In genomic region chr2:45567288-45567963, GRCh38 we compare ENCODE assay signal across 9 cellular contexts. TPM values are rescaled to one million over a fixed set of nuclear protein-coding genes. Genes with fewer than 3 reads are reported as not detected.
DNase-seq lines count a peak whose midpoint lies in the region; ATAC-seq, FAIRE-seq and TF ChIP-seq lines count a peak whose summit lies in the region.
"Had no signal": no experiment of that assay in that cellular context is flagged by ENCODE, and none has a peak within 500 bp of the region (broad histone marks: within the 10 kb centered on the region; RNA-seq: fewer than 3 reads in every experiment).

No MANE protein-coding gene starts in this region.

- H3K9me3 ChIP-seq in MM.1S (replicated peaks; ENCODE audit: insufficient read depth, low read length) = no peaks in the 10 kb centered on the region

- no peaks in the 10 kb centered on the region for H3K36me3 ChIP-seq in MM.1S (replicated peaks; ENCODE audit: insufficient read depth, low read length)

- peak overlapping the region; percentile 3 for H3K4me3 Mint-ChIP-seq in endothelial cell (ENCODE audit: unreplicated experiment)
- peak overlapping the region; percentile 68 to 78 for H3K4me3 Mint-ChIP-seq in stimulated activated naive B cell treated with anti-CD40 and anti-IgM and Interleukin-4, amounts not matched to agents 10 μg/mL and 1 μg/mL and 100 μg/mL, for 72 hours

- H3K27ac ChIP-seq in MM.1S (ENCODE audit: low read length) = peak overlapping the region; percentile 90

- peak; percentile 24 for DNase-seq in activated T-cell treated with anti-CD3 and anti-CD28 coated beads, Interleukin-2, amount 50 U/mL, for 1 hour
- DNase-seq in activated T-cell treated with anti-CD3 and anti-CD28 coated beads for 4 hours = no peak
- no peak for DNase-seq in MM.1S
- no peak for DNase-seq in endothelial cell (ENCODE audit: low spot score)
- no peak for DNase-seq in stimulated activated naive B cell treated with anti-CD40 and anti-IgM and Interleukin-4, amounts not matched to agents 10 μg/mL and 1 μg/mL and 100 μg/mL, for 72 hours
- DNase-seq in D721Med (ENCODE audit: insufficient read length, low spot score) = no peak
- DNase-seq in activated effector memory CD4-positive, alpha-beta T cell treated with anti-CD3 and anti-CD28 coated beads, Interleukin-2, amount 50 U/mL, for 16 hours = no peak

- ATAC-seq in stimulated activated naive B cell treated with anti-CD40 and anti-IgM and Interleukin-4, amounts not matched to agents 10 μg/mL and 1 μg/mL and 100 μg/mL, for 72 hours (replicated peaks) = peak; percentile 4 to 32
- no peak for ATAC-seq in HG02884 (IDR thresholded peaks at IDR 0.05; ENCODE audit: unreplicated experiment)

- no peaks in the 10 kb centered on the region for H3K9me2 ChIP-seq in MM.1S (replicated peaks; ENCODE audit: insufficient read depth, low read length)

- H3K9me3 Mint-ChIP-seq in endothelial cell (ENCODE audit: unreplicated experiment) = no peaks in the 10 kb centered on the region
- peaks cover 0 to 1% of the 10 kb centered on the region in 2 donors for H3K9me3 Mint-ChIP-seq in stimulated activated naive B cell treated with anti-CD40 and anti-IgM and Interleukin-4, amounts not matched to agents 10 μg/mL and 1 μg/mL and 100 μg/mL, for 72 hours

- peaks cover 15% of the 10 kb centered on the region for H3F3A ChIP-seq in MM.1S (ENCODE audit: insufficient read depth, low read length)

- no peaks in the 10 kb centered on the region for H3K27me3 Mint-ChIP-seq in endothelial cell (ENCODE audit: unreplicated experiment)
- no peaks in the 10 kb centered on the region for H3K27me3 Mint-ChIP-seq in stimulated activated naive B cell treated with anti-CD40 and anti-IgM and Interleukin-4, amounts not matched to agents 10 μg/mL and 1 μg/mL and 100 μg/mL, for 72 hours

- peak overlapping the region; percentile 85 for H3K4me2 ChIP-seq in MM.1S (ENCODE audit: low read depth, low read length)

- peak overlapping the region; percentile 78 for H3K27ac Mint-ChIP-seq in endothelial cell (ENCODE audit: unreplicated experiment)
- H3K27ac Mint-ChIP-seq in stimulated activated naive B cell treated with anti-CD40 and anti-IgM and Interleukin-4, amounts not matched to agents 10 μg/mL and 1 μg/mL and 100 μg/mL, for 72 hours = peak overlapping the region; percentile 85

- H3K36me3 Mint-ChIP-seq in endothelial cell (ENCODE audit: low read depth, unreplicated experiment) = peaks cover 14% of the 10 kb centered on the region
- peaks cover 27 to 46% of the 10 kb centered on the region in 2 donors for H3K36me3 Mint-ChIP-seq in stimulated activated naive B cell treated with anti-CD40 and anti-IgM and Interleukin-4, amounts not matched to agents 10 μg/mL and 1 μg/mL and 100 μg/mL, for 72 hours

- peaks cover 25% of the 10 kb centered on the region for H3K79me2 ChIP-seq in MM.1S (ENCODE audit: low read length)

- TF ChIP-seq CTCF in MM.1S (IDR thresholded peaks at IDR 0.05; ENCODE audit: low read length) (no peak), endothelial cell (IDR thresholded peaks at IDR 0.05; ENCODE audit: unreplicated experiment) (no peak), D721Med (IDR thresholded peaks at IDR 0.05; ENCODE audit: insufficient read depth, missing control alignments) (no peak)

- peaks cover 16% of the 10 kb centered on the region for H3K4me1 ChIP-seq in MM.1S (ENCODE audit: low read length)

- H3K4me1 Mint-ChIP-seq in endothelial cell (ENCODE audit: unreplicated experiment) = peaks cover 19% of the 10 kb centered on the region
- peaks cover 7 to 15% of the 10 kb centered on the region in 2 donors for H3K4me1 Mint-ChIP-seq in stimulated activated naive B cell treated with anti-CD40 and anti-IgM and Interleukin-4, amounts not matched to agents 10 μg/mL and 1 μg/mL and 100 μg/mL, for 72 hours

- peak overlapping the region; percentile 59; the same call in 1 of the 2 replicates for H3K9ac ChIP-seq in MM.1S (ENCODE audit: low read length)

- H2AFZ ChIP-seq in MM.1S (ENCODE audit: low read length) = 0 out of 2 replicates have a peak overlapping the region, but pooled peaks have one; percentile 16

- no peaks in the 10 kb centered on the region for H3K27me3 ChIP-seq in MM.1S (replicated peaks; ENCODE audit: insufficient read depth, low read length)

- peak overlapping the region; percentile 55 for H3K4me3 ChIP-seq in MM.1S (ENCODE audit: low read length)

- H4K20me1 ChIP-seq in MM.1S (ENCODE audit: insufficient read depth, low read length) = no peaks in the 10 kb centered on the region

- FAIRE-seq in D721Med (lab: Jason Lieb, UNC) = no peak
- FAIRE-seq: islet of Langerhans had no signal

RNA-seq across cellular contexts. Expression of gene SRBD1, which starts 43.6 kb away (rescaled TPM):
- total RNA-seq in endothelial cell (ENCODE audit: unreplicated experiment) = 18.2 TPM
